ENCODE assay signal across 1 cellular context in the genomic region with DNA sequence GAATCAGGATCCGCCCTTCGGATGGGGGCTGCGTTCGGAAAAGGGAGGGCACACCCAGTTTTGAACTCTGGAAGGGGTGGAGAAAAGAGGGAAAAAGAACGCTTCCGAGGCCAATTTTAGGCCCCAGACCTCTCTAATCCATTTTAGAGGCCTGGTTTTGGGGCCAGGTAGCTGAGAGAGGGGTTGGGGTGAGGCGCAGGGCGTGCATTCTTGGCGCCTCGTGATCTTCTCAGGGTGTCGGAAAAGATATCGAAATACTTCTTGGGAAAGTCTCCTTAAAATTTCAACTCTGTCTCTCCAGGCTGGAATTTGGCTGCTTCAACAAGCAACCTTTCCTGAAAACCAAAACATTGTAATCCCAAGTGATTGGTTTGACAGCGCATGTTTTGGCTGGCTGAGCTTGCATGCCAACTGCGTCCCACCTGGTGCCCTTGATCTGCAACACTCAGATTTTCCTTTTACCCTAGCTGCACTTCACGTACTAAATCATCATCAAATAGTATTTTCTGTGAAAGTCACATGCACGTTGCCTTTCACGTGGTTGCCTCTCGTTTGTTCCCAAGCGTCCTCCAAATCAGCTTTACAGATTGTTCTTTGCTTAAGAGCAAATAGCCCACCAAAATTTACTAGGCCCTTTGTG.
TF ChIP-seq lines count a peak whose summit lies in the region.

No MANE protein-coding gene starts in this region.

TF ChIP-seq in HepG2, 621 proteins besides CTCF, POLR2A, EP300 and RAD21 (continued from another document and continues in another):
- TF ChIP-seq, protein P1, sequence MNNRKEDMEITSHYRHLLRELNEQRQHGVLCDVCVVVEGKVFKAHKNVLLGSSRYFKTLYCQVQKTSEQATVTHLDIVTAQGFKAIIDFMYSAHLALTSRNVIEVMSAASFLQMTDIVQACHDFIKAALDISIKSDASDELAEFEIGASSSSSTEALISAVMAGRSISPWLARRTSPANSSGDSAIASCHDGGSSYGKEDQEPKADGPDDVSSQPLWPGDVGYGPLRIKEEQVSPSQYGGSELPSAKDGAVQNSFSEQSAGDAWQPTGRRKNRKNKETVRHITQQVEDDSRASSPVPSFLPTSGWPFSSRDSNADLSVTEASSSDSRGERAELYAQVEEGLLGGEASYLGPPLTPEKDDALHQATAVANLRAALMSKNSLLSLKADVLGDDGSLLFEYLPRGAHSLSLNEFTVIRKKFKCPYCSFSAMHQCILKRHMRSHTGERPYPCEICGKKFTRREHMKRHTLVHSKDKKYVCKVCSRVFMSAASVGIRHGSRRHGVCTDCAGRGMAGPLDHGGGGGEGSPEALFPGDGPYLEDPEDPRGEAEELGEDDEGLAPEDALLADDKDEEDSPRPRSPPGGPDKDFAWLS (CRISPR knock-in tag; IDR thresholded peaks at IDR 0.05; ENCODE audit: borderline replicate concordance) = peak; percentile 74; the same call in 1 of the 2 replicates
- TF ChIP-seq DR1 (CRISPR knock-in tag; IDR thresholded peaks at IDR 0.05) (no peak), NKX3-1 (CRISPR knock-in tag; IDR thresholded peaks at IDR 0.05) (no peak), HHEX (CRISPR knock-in tag; IDR thresholded peaks at IDR 0.05) (no peak), SP1 (IDR thresholded peaks at IDR 0.05) (no peak), SP1 (CRISPR knock-in tag; IDR thresholded peaks at IDR 0.05) (no peak), NFIB (CRISPR knock-in tag; IDR thresholded peaks at IDR 0.05; ENCODE audit: borderline replicate concordance) (no peak), ZNF564 (CRISPR knock-in tag; IDR thresholded peaks at IDR 0.05) (no peak), ZNF44 (CRISPR knock-in tag; IDR thresholded peaks at IDR 0.05) (peak; percentile 37; the same call in 1 of the 2 replicates), ZNF777 (CRISPR knock-in tag; IDR thresholded peaks at IDR 0.05) (0 out of 2 replicates have a peak, but pooled peaks have one; percentile 41), ZNF143 (CRISPR knock-in tag; IDR thresholded peaks at IDR 0.05) (no peak), JDP2 (CRISPR knock-in tag; IDR thresholded peaks at IDR 0.05; ENCODE audit: borderline replicate concordance) (no peak), BCL6 (CRISPR knock-in tag; IDR thresholded peaks at IDR 0.05) (no peak), TCF12 (IDR thresholded peaks at IDR 0.05) (no peak), TCF12 (CRISPR knock-in tag; IDR thresholded peaks at IDR 0.05) (no peak), ATAD3A (CRISPR knock-in tag; IDR thresholded peaks at IDR 0.05) (no peak), ZNF7 (CRISPR knock-in tag; IDR thresholded peaks at IDR 0.05) (no peak), ZFP90 (CRISPR knock-in tag; IDR thresholded peaks at IDR 0.05; ENCODE audit: borderline replicate concordance) (no peak), ZNF383 (CRISPR knock-in tag; IDR thresholded peaks at IDR 0.05; ENCODE audit: borderline replicate concordance) (0 out of 2 replicates have a peak, but pooled peaks have one; percentile 40), RFX3 (CRISPR knock-in tag; IDR thresholded peaks at IDR 0.05) (no peak), ZNF274 (CRISPR knock-in tag; IDR thresholded peaks at IDR 0.05) (no peak), ZNF790 (CRISPR knock-in tag; IDR thresholded peaks at IDR 0.05; ENCODE audit: borderline replicate concordance) (no peak)
- TF ChIP-seq, protein P2, sequence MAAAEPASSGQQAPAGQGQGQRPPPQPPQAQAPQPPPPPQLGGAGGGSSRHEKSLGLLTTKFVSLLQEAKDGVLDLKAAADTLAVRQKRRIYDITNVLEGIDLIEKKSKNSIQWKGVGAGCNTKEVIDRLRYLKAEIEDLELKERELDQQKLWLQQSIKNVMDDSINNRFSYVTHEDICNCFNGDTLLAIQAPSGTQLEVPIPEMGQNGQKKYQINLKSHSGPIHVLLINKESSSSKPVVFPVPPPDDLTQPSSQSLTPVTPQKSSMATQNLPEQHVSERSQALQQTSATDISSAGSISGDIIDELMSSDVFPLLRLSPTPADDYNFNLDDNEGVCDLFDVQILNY (CRISPR knock-in tag; conservative IDR thresholded peaks at IDR 0.05) = no peak
- TF ChIP-seq, protein P3, sequence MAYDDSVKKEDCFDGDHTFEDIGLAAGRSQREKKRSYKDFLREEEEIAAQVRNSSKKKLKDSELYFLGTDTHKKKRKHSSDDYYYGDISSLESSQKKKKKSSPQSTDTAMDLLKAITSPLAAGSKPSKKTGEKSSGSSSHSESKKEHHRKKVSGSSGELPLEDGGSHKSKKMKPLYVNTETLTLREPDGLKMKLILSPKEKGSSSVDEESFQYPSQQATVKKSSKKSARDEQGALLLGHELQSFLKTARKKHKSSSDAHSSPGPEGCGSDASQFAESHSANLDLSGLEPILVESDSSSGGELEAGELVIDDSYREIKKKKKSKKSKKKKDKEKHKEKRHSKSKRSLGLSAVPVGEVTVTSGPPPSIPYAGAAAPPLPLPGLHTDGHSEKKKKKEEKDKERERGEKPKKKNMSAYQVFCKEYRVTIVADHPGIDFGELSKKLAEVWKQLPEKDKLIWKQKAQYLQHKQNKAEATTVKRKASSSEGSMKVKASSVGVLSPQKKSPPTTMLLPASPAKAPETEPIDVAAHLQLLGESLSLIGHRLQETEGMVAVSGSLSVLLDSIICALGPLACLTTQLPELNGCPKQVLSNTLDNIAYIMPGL (CRISPR knock-in tag; IDR thresholded peaks at IDR 0.05; ENCODE audit: borderline replicate concordance in 1 of 2, low read depth in 1 of 2) = peak in 1 of 2 experiments; percentile 50; a peak in 1 of 4 replicates
- TF ChIP-seq, protein P4, sequence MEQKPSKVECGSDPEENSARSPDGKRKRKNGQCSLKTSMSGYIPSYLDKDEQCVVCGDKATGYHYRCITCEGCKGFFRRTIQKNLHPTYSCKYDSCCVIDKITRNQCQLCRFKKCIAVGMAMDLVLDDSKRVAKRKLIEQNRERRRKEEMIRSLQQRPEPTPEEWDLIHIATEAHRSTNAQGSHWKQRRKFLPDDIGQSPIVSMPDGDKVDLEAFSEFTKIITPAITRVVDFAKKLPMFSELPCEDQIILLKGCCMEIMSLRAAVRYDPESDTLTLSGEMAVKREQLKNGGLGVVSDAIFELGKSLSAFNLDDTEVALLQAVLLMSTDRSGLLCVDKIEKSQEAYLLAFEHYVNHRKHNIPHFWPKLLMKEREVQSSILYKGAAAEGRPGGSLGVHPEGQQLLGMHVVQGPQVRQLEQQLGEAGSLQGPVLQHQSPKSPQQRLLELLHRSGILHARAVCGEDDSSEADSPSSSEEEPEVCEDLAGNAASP (CRISPR knock-in tag; IDR thresholded peaks at IDR 0.05; ENCODE audit: borderline replicate concordance) = no peak
- TF ChIP-seq, protein P5, sequence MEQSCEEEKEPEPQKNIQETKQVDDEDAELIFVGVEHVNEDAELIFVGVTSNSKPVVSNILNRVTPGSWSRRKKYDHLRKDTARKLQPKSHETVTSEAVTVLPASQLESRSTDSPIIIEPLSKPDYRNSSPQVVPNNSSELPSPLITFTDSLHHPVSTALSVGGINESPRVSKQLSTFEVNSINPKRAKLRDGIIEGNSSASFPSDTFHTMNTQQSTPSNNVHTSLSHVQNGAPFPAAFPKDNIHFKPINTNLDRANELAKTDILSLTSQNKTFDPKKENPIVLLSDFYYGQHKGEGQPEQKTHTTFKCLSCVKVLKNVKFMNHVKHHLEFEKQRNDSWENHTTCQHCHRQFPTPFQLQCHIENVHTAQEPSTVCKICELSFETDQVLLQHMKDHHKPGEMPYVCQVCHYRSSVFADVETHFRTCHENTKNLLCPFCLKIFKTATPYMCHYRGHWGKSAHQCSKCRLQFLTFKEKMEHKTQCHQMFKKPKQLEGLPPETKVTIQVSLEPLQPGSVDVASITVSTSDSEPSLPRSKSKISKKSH (CRISPR knock-in tag; IDR thresholded peaks at IDR 0.05; ENCODE audit: borderline replicate concordance) = peak; percentile 71; the same call in 1 of the 2 replicates
- TF ChIP-seq, protein P6, sequence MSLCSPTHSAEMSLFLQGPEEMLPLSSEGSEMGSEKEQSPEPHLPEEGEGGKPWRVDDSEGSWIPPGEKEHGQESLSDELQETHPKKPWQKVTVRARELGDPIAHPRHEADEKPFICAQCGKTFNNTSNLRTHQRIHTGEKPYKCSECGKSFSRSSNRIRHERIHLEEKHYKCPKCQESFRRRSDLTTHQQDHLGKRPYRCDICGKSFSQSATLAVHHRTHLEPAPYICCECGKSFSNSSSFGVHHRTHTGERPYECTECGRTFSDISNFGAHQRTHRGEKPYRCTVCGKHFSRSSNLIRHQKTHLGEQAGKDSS (CRISPR knock-in tag; IDR thresholded peaks at IDR 0.05; ENCODE audit: borderline replicate concordance, low read depth) = no peak
- TF ChIP-seq, protein P7, sequence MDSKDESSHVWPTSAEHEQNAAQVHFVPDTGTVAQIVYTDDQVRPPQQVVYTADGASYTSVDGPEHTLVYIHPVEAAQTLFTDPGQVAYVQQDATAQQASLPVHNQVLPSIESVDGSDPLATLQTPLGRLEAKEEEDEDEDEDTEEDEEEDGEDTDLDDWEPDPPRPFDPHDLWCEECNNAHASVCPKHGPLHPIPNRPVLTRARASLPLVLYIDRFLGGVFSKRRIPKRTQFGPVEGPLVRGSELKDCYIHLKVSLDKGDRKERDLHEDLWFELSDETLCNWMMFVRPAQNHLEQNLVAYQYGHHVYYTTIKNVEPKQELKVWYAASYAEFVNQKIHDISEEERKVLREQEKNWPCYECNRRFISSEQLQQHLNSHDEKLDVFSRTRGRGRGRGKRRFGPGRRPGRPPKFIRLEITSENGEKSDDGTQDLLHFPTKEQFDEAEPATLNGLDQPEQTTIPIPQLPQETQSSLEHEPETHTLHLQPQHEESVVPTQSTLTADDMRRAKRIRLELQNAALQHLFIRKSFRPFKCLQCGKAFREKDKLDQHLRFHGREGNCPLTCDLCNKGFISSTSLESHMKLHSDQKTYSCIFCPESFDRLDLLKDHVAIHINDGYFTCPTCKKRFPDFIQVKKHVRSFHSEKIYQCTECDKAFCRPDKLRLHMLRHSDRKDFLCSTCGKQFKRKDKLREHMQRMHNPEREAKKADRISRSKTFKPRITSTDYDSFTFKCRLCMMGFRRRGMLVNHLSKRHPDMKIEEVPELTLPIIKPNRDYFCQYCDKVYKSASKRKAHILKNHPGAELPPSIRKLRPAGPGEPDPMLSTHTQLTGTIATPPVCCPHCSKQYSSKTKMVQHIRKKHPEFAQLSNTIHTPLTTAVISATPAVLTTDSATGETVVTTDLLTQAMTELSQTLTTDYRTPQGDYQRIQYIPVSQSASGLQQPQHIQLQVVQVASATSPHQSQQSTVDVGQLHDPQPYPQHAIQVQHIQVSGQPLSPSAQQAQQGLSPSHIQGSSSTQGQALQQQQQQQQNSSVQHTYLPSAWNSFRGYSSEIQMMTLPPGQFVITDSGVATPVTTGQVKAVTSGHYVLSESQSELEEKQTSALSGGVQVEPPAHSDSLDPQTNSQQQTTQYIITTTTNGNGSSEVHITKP (CRISPR knock-in tag; IDR thresholded peaks at IDR 0.05; ENCODE audit: low read depth) = no peak
- TF ChIP-seq, protein P8, sequence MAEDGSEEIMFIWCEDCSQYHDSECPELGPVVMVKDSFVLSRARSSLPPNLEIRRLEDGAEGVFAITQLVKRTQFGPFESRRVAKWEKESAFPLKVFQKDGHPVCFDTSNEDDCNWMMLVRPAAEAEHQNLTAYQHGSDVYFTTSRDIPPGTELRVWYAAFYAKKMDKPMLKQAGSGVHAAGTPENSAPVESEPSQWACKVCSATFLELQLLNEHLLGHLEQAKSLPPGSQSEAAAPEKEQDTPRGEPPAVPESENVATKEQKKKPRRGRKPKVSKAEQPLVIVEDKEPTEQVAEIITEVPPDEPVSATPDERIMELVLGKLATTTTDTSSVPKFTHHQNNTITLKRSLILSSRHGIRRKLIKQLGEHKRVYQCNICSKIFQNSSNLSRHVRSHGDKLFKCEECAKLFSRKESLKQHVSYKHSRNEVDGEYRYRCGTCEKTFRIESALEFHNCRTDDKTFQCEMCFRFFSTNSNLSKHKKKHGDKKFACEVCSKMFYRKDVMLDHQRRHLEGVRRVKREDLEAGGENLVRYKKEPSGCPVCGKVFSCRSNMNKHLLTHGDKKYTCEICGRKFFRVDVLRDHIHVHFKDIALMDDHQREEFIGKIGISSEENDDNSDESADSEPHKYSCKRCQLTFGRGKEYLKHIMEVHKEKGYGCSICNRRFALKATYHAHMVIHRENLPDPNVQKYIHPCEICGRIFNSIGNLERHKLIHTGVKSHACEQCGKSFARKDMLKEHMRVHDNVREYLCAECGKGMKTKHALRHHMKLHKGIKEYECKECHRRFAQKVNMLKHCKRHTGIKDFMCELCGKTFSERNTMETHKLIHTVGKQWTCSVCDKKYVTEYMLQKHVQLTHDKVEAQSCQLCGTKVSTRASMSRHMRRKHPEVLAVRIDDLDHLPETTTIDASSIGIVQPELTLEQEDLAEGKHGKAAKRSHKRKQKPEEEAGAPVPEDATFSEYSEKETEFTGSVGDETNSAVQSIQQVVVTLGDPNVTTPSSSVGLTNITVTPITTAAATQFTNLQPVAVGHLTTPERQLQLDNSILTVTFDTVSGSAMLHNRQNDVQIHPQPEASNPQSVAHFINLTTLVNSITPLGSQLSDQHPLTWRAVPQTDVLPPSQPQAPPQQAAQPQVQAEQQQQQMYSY (CRISPR knock-in tag; IDR thresholded peaks at IDR 0.05) = 0 out of 2 replicates have a peak, but pooled peaks have one; percentile 43
- TF ChIP-seq, protein P9, sequence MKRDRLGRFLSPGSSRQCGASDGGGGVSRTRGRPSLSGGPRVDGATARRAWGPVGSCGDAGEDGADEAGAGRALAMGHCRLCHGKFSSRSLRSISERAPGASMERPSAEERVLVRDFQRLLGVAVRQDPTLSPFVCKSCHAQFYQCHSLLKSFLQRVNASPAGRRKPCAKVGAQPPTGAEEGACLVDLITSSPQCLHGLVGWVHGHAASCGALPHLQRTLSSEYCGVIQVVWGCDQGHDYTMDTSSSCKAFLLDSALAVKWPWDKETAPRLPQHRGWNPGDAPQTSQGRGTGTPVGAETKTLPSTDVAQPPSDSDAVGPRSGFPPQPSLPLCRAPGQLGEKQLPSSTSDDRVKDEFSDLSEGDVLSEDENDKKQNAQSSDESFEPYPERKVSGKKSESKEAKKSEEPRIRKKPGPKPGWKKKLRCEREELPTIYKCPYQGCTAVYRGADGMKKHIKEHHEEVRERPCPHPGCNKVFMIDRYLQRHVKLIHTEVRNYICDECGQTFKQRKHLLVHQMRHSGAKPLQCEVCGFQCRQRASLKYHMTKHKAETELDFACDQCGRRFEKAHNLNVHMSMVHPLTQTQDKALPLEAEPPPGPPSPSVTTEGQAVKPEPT (CRISPR knock-in tag; IDR thresholded peaks at IDR 0.05; ENCODE audit: low read depth) = no peak; the same call in 1 of the 2 replicates
- TF ChIP-seq, protein P10, sequence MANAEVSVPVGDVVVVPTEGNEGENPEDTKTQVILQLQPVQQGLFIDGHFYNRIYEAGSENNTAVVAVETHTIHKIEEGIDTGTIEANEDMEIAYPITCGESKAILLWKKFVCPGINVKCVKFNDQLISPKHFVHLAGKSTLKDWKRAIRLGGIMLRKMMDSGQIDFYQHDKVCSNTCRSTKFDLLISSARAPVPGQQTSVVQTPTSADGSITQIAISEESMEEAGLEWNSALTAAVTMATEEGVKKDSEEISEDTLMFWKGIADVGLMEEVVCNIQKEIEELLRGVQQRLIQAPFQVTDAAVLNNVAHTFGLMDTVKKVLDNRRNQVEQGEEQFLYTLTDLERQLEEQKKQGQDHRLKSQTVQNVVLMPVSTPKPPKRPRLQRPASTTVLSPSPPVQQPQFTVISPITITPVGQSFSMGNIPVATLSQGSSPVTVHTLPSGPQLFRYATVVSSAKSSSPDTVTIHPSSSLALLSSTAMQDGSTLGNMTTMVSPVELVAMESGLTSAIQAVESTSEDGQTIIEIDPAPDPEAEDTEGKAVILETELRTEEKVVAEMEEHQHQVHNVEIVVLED (CRISPR knock-in tag; IDR thresholded peaks at IDR 0.05; ENCODE audit: borderline replicate concordance) = no peak
